25 cellular contexts compared by ENCODE assay signal in the genomic region with DNA sequence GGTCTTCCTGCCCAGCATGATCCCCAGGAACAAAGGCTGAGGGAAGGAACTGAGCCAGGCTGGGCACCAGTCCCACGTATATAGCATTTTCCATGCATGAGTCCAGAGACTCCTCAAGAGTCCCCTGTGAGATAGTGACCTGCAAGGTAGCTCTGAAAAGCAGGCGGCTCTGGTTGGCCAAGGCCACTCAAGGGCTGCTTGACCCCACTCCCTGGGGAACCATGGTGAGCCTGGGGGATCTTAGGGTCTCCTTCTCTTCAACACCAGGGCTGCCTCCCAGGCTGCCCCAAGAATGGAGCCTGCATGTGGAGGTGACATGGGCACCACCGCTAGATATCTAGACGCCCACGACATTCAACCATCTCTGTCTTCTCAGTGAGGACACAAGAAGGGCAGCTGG.
"Had no signal": no experiment of that assay in that cellular context is flagged by ENCODE, and none has a peak within 500 bp of the region (broad histone marks: within the 10 kb centered on the region; RNA-seq: fewer than 3 reads in every experiment).

No MANE protein-coding gene starts in this region.

- ATAC-seq: effector memory CD8-positive, alpha-beta T cell; esophagus mucosa; gastroesophageal sphincter; heart left ventricle; left cardiac atrium; left lung; left ventricle myocardium superior; lower lobe of right lung had no signal

- DNase-seq: colonic mucosa; cortex of kidney; effector CD8-positive, alpha-beta T cell; effector memory CD8-positive, alpha-beta T cell; endodermal cell; erythroblast; esophagus squamous epithelium; foreskin fibroblast; heart left ventricle; hypothalamus; immature natural killer cell; left cardiac atrium; left lung; left ventricle myocardium superior; lower lobe of right lung; mesendoderm; midbrain had no signal

- H3K4me2 ChIP-seq: hepatocyte had no signal

- H3K9me3 Mint-ChIP-seq: dendritic cell treated with granulocyte-macrophage colony-stimulating factor and Interleukin-4, amounts not matched to agents 40 ng/mL and 50 ng/mL, for 4 days; effector memory CD8-positive, alpha-beta T cell; endodermal cell; immature natural killer cell had no signal

- H3K9me3 ChIP-seq: colonic mucosa, esophagus squamous epithelium, gastroesophageal sphincter, heart left ventricle, left lung, lower lobe of right lung had no signal

- H2AFZ ChIP-seq: hepatocyte had no signal

- H3K36me3 Mint-ChIP-seq: immature natural killer cell had no signal

- H3K27ac Mint-ChIP-seq: effector memory CD8-positive, alpha-beta T cell; endodermal cell; immature natural killer cell had no signal

- H3K4me1 ChIP-seq: colonic mucosa, esophagus squamous epithelium, gastroesophageal sphincter, left lung, lower lobe of right lung had no signal

- H3K27ac ChIP-seq: colonic mucosa, epithelial cell of prostate, esophagus squamous epithelium, gastroesophageal sphincter, heart left ventricle, hepatocyte, left lung, lower lobe of right lung had no signal

- H3K79me2 ChIP-seq: hepatocyte had no signal

- H3K36me3 ChIP-seq: colonic mucosa, gastroesophageal sphincter, left lung, lower lobe of right lung had no signal

- H3K4me1 Mint-ChIP-seq: endodermal cell, immature natural killer cell had no signal

- H3K4me3 Mint-ChIP-seq: dendritic cell treated with granulocyte-macrophage colony-stimulating factor and Interleukin-4, amounts not matched to agents 40 ng/mL and 50 ng/mL, for 4 days; effector memory CD8-positive, alpha-beta T cell; endodermal cell; immature natural killer cell had no signal

- H3K4me3 ChIP-seq: colonic mucosa, esophagus squamous epithelium, gastroesophageal sphincter, heart left ventricle, hepatocyte, left lung, lower lobe of right lung had no signal

- H3K27me3 Mint-ChIP-seq: dendritic cell treated with granulocyte-macrophage colony-stimulating factor and Interleukin-4, amounts not matched to agents 40 ng/mL and 50 ng/mL, for 4 days had no signal

- FAIRE-seq: endometrium, frontal cortex, keratinocyte had no signal

- H3K27me3 ChIP-seq: colonic mucosa, esophagus squamous epithelium, gastroesophageal sphincter, heart left ventricle, hepatocyte, left lung had no signal
